ENCODE assay signal across 1 cellular context in genomic region chr13:113291997-113292862, GRCh38.
TF ChIP-seq lines count a peak whose summit lies in the region.

No MANE protein-coding gene starts in this region.

TF ChIP-seq in HEK293, 187 proteins besides CTCF, POLR2A, EP300 and RAD21 (continued from another document):
- TF ChIP-seq KLF9 (tag by site-specific recombination; IDR thresholded peaks at IDR 0.05; ENCODE audit: low read depth): peak; percentile 73
- TF ChIP-seq ZBTB48 (tag by site-specific recombination; IDR thresholded peaks at IDR 0.05): 0 out of 2 replicates have a peak, but pooled peaks have one; percentile 26
